In genomic region chr7:90180011-90180585, GRCh38 we compare ENCODE assay signal across 10 cellular contexts. TPM values are rescaled to one million over a fixed set of nuclear protein-coding genes. Genes with fewer than 3 reads are reported as not detected.
A peak's percentile ranks its signal among the peaks of the same experiment; 100 is the strongest.
DNase-seq lines count a peak whose midpoint lies in the region; ATAC-seq, FAIRE-seq and TF ChIP-seq lines count a peak whose summit lies in the region.
"Had no signal": no experiment of that assay in that cellular context is flagged by ENCODE, and none has a peak within 500 bp of the region (broad histone marks: within the 10 kb centered on the region; RNA-seq: fewer than 3 reads in every experiment).

No MANE protein-coding gene starts in this region.

- H3K27me3 ChIP-seq in brain microvascular endothelial cell (replicated peaks) (no peaks in the 10 kb centered on the region), WERI-Rb-1 (ENCODE audit: insufficient read depth, low read depth, severe bottlenecking) (no peaks in the 10 kb centered on the region), heart right ventricle (no peaks in the 10 kb centered on the region)

- no peak overlapping the region for H3K4me3 Mint-ChIP-seq in osteocyte (ENCODE audit: unreplicated experiment)
- H3K4me3 Mint-ChIP-seq: activated CD8-positive, alpha-beta memory T cell treated with anti-CD3 and anti-CD28 coated beads, Interleukin-2, amount 10 ng/mL, durations not matched to agents 7 days and 5 days had no signal

- TF ChIP-seq CTCF in LNCaP clone FGC (IDR thresholded peaks at IDR 0.05; ENCODE audit: control insufficient read depth, extremely low read depth, insufficient read depth) (no peak), brain microvascular endothelial cell (IDR thresholded peaks at IDR 0.05; ENCODE audit: low read depth, low read length, missing control alignments) (no peak), WERI-Rb-1 (IDR thresholded peaks at IDR 0.05; ENCODE audit: low read depth, low read length) (no peak), heart right ventricle (IDR thresholded peaks at IDR 0.05) (no peak), osteocyte (IDR thresholded peaks at IDR 0.05) (no peak)

- DNase-seq in GM12891 (ENCODE audit: insufficient read length, low spot score) (no peak), LNCaP clone FGC (ENCODE audit: low read depth) (peak; percentile 67), brain microvascular endothelial cell (no peak), lung microvascular endothelial cell (ENCODE audit: low read depth in 2 of 2) (peak; percentile 29 to 52), WERI-Rb-1 (no peak), heart right ventricle (no peak), osteocyte (ENCODE audit: extremely low spot score, unreplicated experiment) (no peak)
- DNase-seq: activated CD8-positive, alpha-beta memory T cell treated with anti-CD3 and anti-CD28 coated beads, Interleukin-2, amount 10 ng/mL, durations not matched to agents 7 days and 5 days; NCI-H2081 treated with DMSO at 0.1 percent for 48 hours had no signal

- no peak overlapping the region for H3K27ac Mint-ChIP-seq in osteocyte (ENCODE audit: unreplicated experiment)
- H3K27ac Mint-ChIP-seq: activated CD8-positive, alpha-beta memory T cell treated with anti-CD3 and anti-CD28 coated beads, Interleukin-2, amount 10 ng/mL, durations not matched to agents 7 days and 5 days had no signal

- H3K9me3 ChIP-seq in WERI-Rb-1 (ENCODE audit: severe bottlenecking) (no peaks in the 10 kb centered on the region), heart right ventricle (no peaks in the 10 kb centered on the region)

- in situ Hi-C loops in brain microvascular endothelial cell (cut with HindIII; ENCODE audit: low pct_ligation_motif_present, low sequenced_read_pairs): no loop called here

- H3K36me3 Mint-ChIP-seq in osteocyte (ENCODE audit: unreplicated experiment): no peaks in the 10 kb centered on the region

- intact Hi-C loops in heart right ventricle (cut with DNase I): no loop called here

- ATAC-seq in heart right ventricle (no peak), GM21360 (IDR thresholded peaks at IDR 0.05; ENCODE audit: unreplicated experiment) (no peak)
- ATAC-seq: activated CD8-positive, alpha-beta memory T cell treated with anti-CD3 and anti-CD28 coated beads, Interleukin-2, amount 10 ng/mL, durations not matched to agents 7 days and 5 days had no signal

- no peaks in the 10 kb centered on the region for H3K27me3 Mint-ChIP-seq in osteocyte (ENCODE audit: unreplicated experiment)

- peak overlapping the region; percentile 33 for H3K27ac ChIP-seq in brain microvascular endothelial cell
- no peak overlapping the region for H3K27ac ChIP-seq in WERI-Rb-1
- H3K27ac ChIP-seq in heart right ventricle: no peak overlapping the region

- H3K4me1 ChIP-seq in heart right ventricle: peaks cover 0 to 11% (median 0%) of the 10 kb centered on the region in 9 donors

- H3K36me3 ChIP-seq in brain microvascular endothelial cell (replicated peaks) (no peaks in the 10 kb centered on the region), WERI-Rb-1 (no peaks in the 10 kb centered on the region), heart right ventricle (no peaks in the 10 kb centered on the region)

- peaks cover 3% of the 10 kb centered on the region for H3K9me3 Mint-ChIP-seq in osteocyte (ENCODE audit: unreplicated experiment)

- H3K4me3 ChIP-seq in LNCaP clone FGC (ENCODE audit: low read depth, low read length) (no peak overlapping the region; the same call in 1 of the 2 replicates), brain microvascular endothelial cell (ENCODE audit: low read depth, low read length) (no peak overlapping the region), WERI-Rb-1 (ENCODE audit: low read depth, low read length) (no peak overlapping the region), heart right ventricle (no peak overlapping the region)

- peaks cover 3% of the 10 kb centered on the region for H3K4me1 Mint-ChIP-seq in osteocyte (ENCODE audit: unreplicated experiment)

- FAIRE-seq in GM12891 (lab: Jason Lieb, UNC): peak; percentile 38

- 43 to 69% methylated on average over 1 of the region's 1 CpG for WGBS in heart right ventricle, 2 donors

- no peak for TF ChIP-seq POLR2A in GM12891 (IDR thresholded peaks at IDR 0.05; ENCODE audit: low read depth, low read length)

TF ChIP-seq in GM12891, 5 proteins besides CTCF, POLR2A, EP300 and RAD21:
- TF ChIP-seq PAX5 (IDR thresholded peaks at IDR 0.05; ENCODE audit: insufficient read depth, low read length, severe bottlenecking) (no peak), TAF1 (IDR thresholded peaks at IDR 0.05; ENCODE audit: low read depth, low read length) (no peak), SPI1 (IDR thresholded peaks at IDR 0.05; ENCODE audit: low read depth, low read length) (no peak), POU2F2 (IDR thresholded peaks at IDR 0.05; ENCODE audit: low read depth, low read length) (no peak), POLR2AphosphoS5 (IDR thresholded peaks at IDR 0.05; ENCODE audit: low read depth, low read length) (no peak)
TF ChIP-seq in GM12891: peak in this region for 0.

RNA-seq across cellular contexts. Expression of gene STEAP1, which starts 25.8 kb away (rescaled TPM):
- polyA plus RNA-seq in GM12891 (2012; ENCODE audit: low read depth, missing spikeins): 0.77 TPM
- 1.8 and 10.7 TPM in 2 replicates for total RNA-seq in lung microvascular endothelial cell
- 1 to 10 TPM in 4 of 10 donors, under 1 TPM in 4, not detected in 2; 0.31 to 3.7 (median 0.99) TPM for total RNA-seq in heart right ventricle
- under 1 TPM; 0.29 to 0.80 TPM for polyA plus RNA-seq in heart right ventricle
- total RNA-seq in osteocyte: not detected in 2 replicates

RNA-seq across cellular contexts. Expression of gene STEAP2, which starts 31.4 kb away (rescaled TPM):
- 0.05 TPM for polyA plus RNA-seq in GM12891 (2012; ENCODE audit: low read depth, missing spikeins)
- under 0.01 and 2.0 TPM in 2 replicates for total RNA-seq in lung microvascular endothelial cell
- 10 to 100 TPM in 3 of 10 donors, 1 to 10 TPM in 7; 2.7 to 12.8 (median 7.9) TPM for total RNA-seq in heart right ventricle
- 1 to 10 TPM; 1.4 to 5.0 TPM for polyA plus RNA-seq in heart right ventricle
- total RNA-seq in osteocyte: not detected in 2 replicates
- total RNA-seq: activated CD8-positive, alpha-beta memory T cell treated with anti-CD3 and anti-CD28 coated beads, Interleukin-2, amount 10 ng/mL, durations not matched to agents 7 days and 5 days had no signal

Comparison
In these comparisons a context has a peak if more than half of its experiments do, and no peak if none do; other contexts are left out.
1. DNase-seq: peak in LNCaP clone FGC (single experiment) and lung microvascular endothelial cell (2 of 2); none in GM12891 (single experiment), brain microvascular endothelial cell (single experiment), WERI-Rb-1 (single experiment), heart right ventricle (0 of 2) and osteocyte (single experiment).